In the genomic region with DNA sequence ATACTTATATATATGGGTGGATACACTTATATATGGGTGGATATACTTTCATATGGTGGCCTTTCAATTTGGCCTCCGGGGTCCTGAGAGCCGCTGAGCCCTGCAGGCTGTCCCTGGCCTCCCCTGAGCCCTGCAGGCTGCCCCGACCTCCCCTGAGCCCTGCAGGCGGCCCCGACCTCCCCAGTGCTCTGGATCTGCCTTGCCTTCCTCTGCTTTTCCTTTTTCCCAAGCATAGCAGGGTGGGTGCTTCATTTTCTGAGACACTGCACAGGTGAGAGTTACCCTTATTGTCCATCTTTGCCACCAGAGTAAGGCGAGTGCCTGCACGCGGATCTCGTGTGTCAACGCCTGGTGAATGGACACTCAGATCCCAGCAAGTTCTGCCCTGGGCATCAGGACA, we compare ENCODE assay signal across 16 cellular contexts.
DNase-seq lines count a peak whose midpoint lies in the region; ATAC-seq and TF ChIP-seq lines count a peak whose summit lies in the region.
"Had no signal": no experiment of that assay in that cellular context is flagged by ENCODE, and none has a peak within 500 bp of the region (broad histone marks: within the 10 kb centered on the region; RNA-seq: fewer than 3 reads in every experiment).

No MANE protein-coding gene starts in this region.

- H3K36me3 Mint-ChIP-seq in activated CD8-positive, alpha-beta memory T cell treated with anti-CD3 and anti-CD28 coated beads, Interleukin-2, amount 10 ng/mL, durations not matched to agents 7 days and 5 days, result no peaks in the 10 kb centered on the region
- no peaks in the 10 kb centered on the region for H3K36me3 Mint-ChIP-seq in nephron progenitor cell (ENCODE audit: low read depth)
- H3K36me3 Mint-ChIP-seq: CD8-positive, alpha-beta memory T cell had no signal

- H3K4me3 ChIP-seq in lower lobe of right lung, result no peak overlapping the region
- H3K4me3 ChIP-seq: GM23248 had no signal

- TF ChIP-seq CTCF in nephron progenitor cell (IDR thresholded peaks at IDR 0.05) (no peak), lower lobe of right lung (IDR thresholded peaks at IDR 0.05) (no peak), omental fat pad (IDR thresholded peaks at IDR 0.05) (no peak)

- H3K27ac ChIP-seq in lower lobe of right lung (no peak overlapping the region), caudate nucleus (ENCODE audit: low read depth, low read length) (no peak overlapping the region)
- H3K27ac ChIP-seq: GM23248, HL-60 had no signal

- DNase-seq in cardiac septum (ENCODE audit: low spot score), result peak; percentile 54
- DNase-seq in Right ventricle myocardium superior, result no peak
- peak; percentile 33 for DNase-seq in activated CD8-positive, alpha-beta memory T cell treated with anti-CD3 and anti-CD28 coated beads, Interleukin-2, amount 10 ng/mL, durations not matched to agents 7 days and 5 days
- DNase-seq in nephron progenitor cell, result no peak
- peak; percentile 33 for DNase-seq in ureter (ENCODE audit: low spot score)
- DNase-seq in lower lobe of right lung, result no peak
- DNase-seq in omental fat pad (ENCODE audit: low spot score), result no peak
- no peak for DNase-seq in caudate nucleus (lab: John Stamatoyannopoulos, UW)
- DNase-seq: ACHN; CD8-positive, alpha-beta memory T cell; GM23248; KBM-7; NCI-H1694 treated with DMSO at 0.1 percent for 48 hours; NCI-H524 treated with DMSO at 0.1 percent for 48 hours had no signal

- CTCF ChIA-PET in activated CD8-positive, alpha-beta memory T cell treated with anti-CD3 and anti-CD28 coated beads, Interleukin-2, amount 10 ng/mL, durations not matched to agents 7 days and 5 days (lab: Charles Lee), result no interaction called here

- intact Hi-C loops in cardiac septum (cut with DNase I), result no loop called here
- intact Hi-C loops in Right ventricle myocardium superior (cut with DNase I), result no loop called here
- intact Hi-C loops in lower lobe of right lung (cut with DNase I), result no loop called here

- no peak overlapping the region for H3K27ac Mint-ChIP-seq in activated CD8-positive, alpha-beta memory T cell treated with anti-CD3 and anti-CD28 coated beads, Interleukin-2, amount 10 ng/mL, durations not matched to agents 7 days and 5 days
- peak overlapping the region; percentile 3 for H3K27ac Mint-ChIP-seq in nephron progenitor cell
- H3K27ac Mint-ChIP-seq: B cell; CD8-positive, alpha-beta memory T cell had no signal

- no peaks in the 10 kb centered on the region for H3K9me3 Mint-ChIP-seq in activated CD8-positive, alpha-beta memory T cell treated with anti-CD3 and anti-CD28 coated beads, Interleukin-2, amount 10 ng/mL, durations not matched to agents 7 days and 5 days (ENCODE audit: low read depth)
- peaks cover 16% of the 10 kb centered on the region for H3K9me3 Mint-ChIP-seq in nephron progenitor cell
- H3K9me3 Mint-ChIP-seq: CD8-positive, alpha-beta memory T cell had no signal

- H3K4me3 Mint-ChIP-seq in activated CD8-positive, alpha-beta memory T cell treated with anti-CD3 and anti-CD28 coated beads, Interleukin-2, amount 10 ng/mL, durations not matched to agents 7 days and 5 days, result no peak overlapping the region
- no peak overlapping the region for H3K4me3 Mint-ChIP-seq in nephron progenitor cell
- H3K4me3 Mint-ChIP-seq: B cell; CD8-positive, alpha-beta memory T cell had no signal

- H3K4me1 Mint-ChIP-seq in activated CD8-positive, alpha-beta memory T cell treated with anti-CD3 and anti-CD28 coated beads, Interleukin-2, amount 10 ng/mL, durations not matched to agents 7 days and 5 days, result no peaks in the 10 kb centered on the region
- peaks cover 45% of the 10 kb centered on the region for H3K4me1 Mint-ChIP-seq in nephron progenitor cell
- H3K4me1 Mint-ChIP-seq: B cell; CD8-positive, alpha-beta memory T cell had no signal

- no peaks in the 10 kb centered on the region for H3K9me3 ChIP-seq in lower lobe of right lung

- no peaks in the 10 kb centered on the region for H3K27me3 Mint-ChIP-seq in activated CD8-positive, alpha-beta memory T cell treated with anti-CD3 and anti-CD28 coated beads, Interleukin-2, amount 10 ng/mL, durations not matched to agents 7 days and 5 days
- peaks cover 19% of the 10 kb centered on the region for H3K27me3 Mint-ChIP-seq in nephron progenitor cell (ENCODE audit: low read depth, poor library complexity)

- H3K27me3 ChIP-seq in lower lobe of right lung (ENCODE audit: low read depth), result no peaks in the 10 kb centered on the region

- no peaks in the 10 kb centered on the region for H3K36me3 ChIP-seq in lower lobe of right lung

- ATAC-seq in Right ventricle myocardium superior (ENCODE audit: poor library complexity) (no peak), lower lobe of right lung (no peak), omental fat pad (ENCODE audit: low FRiP score) (no peak)
- ATAC-seq in activated CD8-positive, alpha-beta memory T cell treated with anti-CD3 and anti-CD28 coated beads, Interleukin-2, amount 10 ng/mL, durations not matched to agents 7 days and 5 days, result no peak

- no peaks in the 10 kb centered on the region for H3K4me1 ChIP-seq in lower lobe of right lung

Comparison
In these comparisons a context has a peak if more than half of its experiments do, and no peak if none do; other contexts are left out.
1. DNase-seq: peak in cardiac septum (single experiment), activated CD8-positive, alpha-beta memory T cell treated with anti-CD3 and anti-CD28 coated beads, Interleukin-2, amount 10 ng/mL, durations not matched to agents 7 days and 5 days (single experiment) and ureter (single experiment); none in Right ventricle myocardium superior (single experiment), nephron progenitor cell (single experiment), lower lobe of right lung (single experiment), omental fat pad (single experiment) and caudate nucleus (0 of 61).